ENCODE assay signal across 20 cellular contexts in the genomic region with DNA sequence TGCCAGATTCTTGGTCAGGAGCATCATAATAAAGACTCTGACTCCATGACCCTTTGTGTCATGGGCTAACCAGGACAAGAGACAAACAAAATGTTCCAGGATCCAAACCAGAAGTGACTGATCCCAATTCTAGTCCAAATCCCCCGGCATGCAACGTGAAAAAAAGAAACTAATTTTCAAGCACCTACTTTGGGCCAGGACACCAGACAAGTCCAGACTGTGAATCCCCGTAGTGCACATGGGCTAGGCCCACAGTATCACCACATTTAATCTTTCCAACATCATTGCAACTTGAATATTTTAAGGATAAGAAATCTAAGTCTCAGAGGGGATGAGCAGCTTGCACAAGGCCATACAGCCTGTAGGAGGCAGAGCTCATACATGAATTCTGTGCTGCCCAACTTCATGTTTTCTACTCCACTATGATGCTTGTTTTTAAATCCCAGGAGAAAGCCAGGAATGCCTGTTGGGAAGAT.
DNase-seq lines count a peak whose midpoint lies in the region; ATAC-seq, FAIRE-seq and TF ChIP-seq lines count a peak whose summit lies in the region.
"Had no signal": no experiment of that assay in that cellular context is flagged by ENCODE, and none has a peak within 500 bp of the region (broad histone marks: within the 10 kb centered on the region; RNA-seq: fewer than 3 reads in every experiment).

No MANE protein-coding gene starts in this region.

- 65% methylated on average over 3 of the region's 3 CpGs for WGBS in SK-N-SH (ENCODE audit: low lambda C conversion rate)

- no peaks in the 10 kb centered on the region for H3K36me3 Mint-ChIP-seq in type B pancreatic cell
- H3K36me3 Mint-ChIP-seq: activated naive CD4-positive, alpha-beta T cell treated with anti-CD3 and anti-CD28 coated beads, Interleukin-2, amount 10 ng/mL, durations not matched to agents 7 days and 5 days; stimulated activated effector memory CD8-positive, alpha-beta T cell treated with anti-CD3 and anti-CD28 coated beads, Interleukin-12 subunit alpha, Interleukin-12 subunit beta, amount 100 ng/mL, for 72 hours had no signal

- no peak overlapping the region for H3K4me3 Mint-ChIP-seq in type B pancreatic cell
- H3K4me3 Mint-ChIP-seq: activated naive CD4-positive, alpha-beta T cell treated with anti-CD3 and anti-CD28 coated beads, Interleukin-2, amount 10 ng/mL, durations not matched to agents 7 days and 5 days; stimulated activated effector memory CD8-positive, alpha-beta T cell treated with anti-CD3 and anti-CD28 coated beads, Interleukin-12 subunit alpha, Interleukin-12 subunit beta, amount 100 ng/mL, for 72 hours; T-helper 1 cell treated with Interleukin-12 subunit alpha and Interleukin-12 subunit beta and Interleukin-4 antibody, amounts not matched to agents 30 μg/mL and 1 μg/mL, for 36 hours had no signal

- H3K4me1 Mint-ChIP-seq in type B pancreatic cell (ENCODE audit: unreplicated experiment) = peaks cover 23% of the 10 kb centered on the region
- H3K4me1 Mint-ChIP-seq: activated naive CD4-positive, alpha-beta T cell treated with anti-CD3 and anti-CD28 coated beads, Interleukin-2, amount 10 ng/mL, durations not matched to agents 7 days and 5 days; stimulated activated effector memory CD8-positive, alpha-beta T cell treated with anti-CD3 and anti-CD28 coated beads, Interleukin-12 subunit alpha, Interleukin-12 subunit beta, amount 100 ng/mL, for 72 hours had no signal

- H3K27ac Mint-ChIP-seq in type B pancreatic cell = peak overlapping the region; percentile 39
- H3K27ac Mint-ChIP-seq: activated naive CD4-positive, alpha-beta T cell treated with anti-CD3 and anti-CD28 coated beads, Interleukin-2, amount 10 ng/mL, durations not matched to agents 7 days and 5 days; stimulated activated effector memory CD8-positive, alpha-beta T cell treated with anti-CD3 and anti-CD28 coated beads, Interleukin-12 subunit alpha, Interleukin-12 subunit beta, amount 100 ng/mL, for 72 hours; T-helper 1 cell treated with Interleukin-12 subunit alpha and Interleukin-12 subunit beta and Interleukin-4 antibody, amounts not matched to agents 30 μg/mL and 1 μg/mL, for 36 hours had no signal

- POLR2A ChIA-PET in SK-N-SH (lab: Yijun Ruan, JAX) = interaction anchor here (0.7 to 1.1 kb wide), 4 partner anchors 223 to 379 kb away, joined by 3 to 4 read pairs (median 3); no protein-coding TSS in a partner anchor

- H3K4me1 ChIP-seq in SK-N-SH (ENCODE audit: control insufficient read depth in 1 of 2, insufficient read depth in 2 of 2, low read depth in 1 of 2, low read length in 1 of 2) (peaks cover 0 to 45% of the 10 kb centered on the region in 2 experiments; a peak in 2 of 4 replicates), lower lobe of right lung (peaks cover 7% of the 10 kb centered on the region)
- H3K4me1 ChIP-seq: parathyroid adenoma had no signal

- no peak for TF ChIP-seq EP300 in SK-N-SH (IDR thresholded peaks at IDR 0.05; ENCODE audit: borderline replicate concordance in 1 of 2, low read depth in 1 of 2, low read length in 1 of 2)

- peaks cover 8% of the 10 kb centered on the region for H3K9me3 Mint-ChIP-seq in type B pancreatic cell

- intact Hi-C loops in lower lobe of right lung (cut with DNase I) = no loop called here

- TF ChIP-seq RAD21 in SK-N-SH (IDR thresholded peaks at IDR 0.05; ENCODE audit: low read length) = peak; percentile 58

- H3K9me2 ChIP-seq in SK-N-SH = no peaks in the 10 kb centered on the region

- H2AFZ ChIP-seq in SK-N-SH (ENCODE audit: low read depth) = no peak overlapping the region
- H2AFZ ChIP-seq: parathyroid adenoma had no signal

- FAIRE-seq in HTR-8/SVneo (lab: Jason Lieb, UNC) = no peak
- FAIRE-seq: islet of Langerhans had no signal

- CTCF ChIA-PET in SK-N-SH (lab: Yijun Ruan, JAX) = interaction anchor here (1.0 to 2.5 kb wide), 8 partner anchors 40 to 494 kb away, joined by 3 to 9 read pairs (median 3); no protein-coding TSS in a partner anchor

- peak in 1 of 2 donors; percentile 68 for ATAC-seq in lower lobe of right lung
- ATAC-seq in GM18520 (IDR thresholded peaks at IDR 0.05; ENCODE audit: unreplicated experiment) = no peak
- ATAC-seq: mucosa of descending colon; stimulated activated effector memory CD8-positive, alpha-beta T cell treated with anti-CD3 and anti-CD28 coated beads, Interleukin-12 subunit alpha, Interleukin-12 subunit beta, amount 100 ng/mL, for 72 hours had no signal

- H4K20me1 ChIP-seq in SK-N-SH (ENCODE audit: insufficient read depth) = no peaks in the 10 kb centered on the region

- H3K27me3 ChIP-seq in SK-N-SH (ENCODE audit: insufficient read depth) (no peaks in the 10 kb centered on the region; the same call in 1 of the 2 replicates), lower lobe of right lung (ENCODE audit: low read depth) (peaks cover 5% of the 10 kb centered on the region)
- H3K27me3 ChIP-seq: vagina had no signal

- H3F3A ChIP-seq in SK-N-SH (replicated peaks; ENCODE audit: insufficient read depth) = no peaks in the 10 kb centered on the region

- peak overlapping the region in 1 of 2 experiments; percentile 100; a peak in 2 of 4 replicates for H3K27ac ChIP-seq in SK-N-SH (ENCODE audit: low read depth in 2 of 2, low read length in 1 of 2)
- H3K27ac ChIP-seq in lower lobe of right lung = peak overlapping the region; percentile 46
- H3K27ac ChIP-seq: epithelial cell of prostate, parathyroid adenoma, vagina had no signal

- H3K4me2 ChIP-seq in SK-N-SH = no peak overlapping the region
- H3K4me2 ChIP-seq: smooth muscle cell had no signal

- no peaks in the 10 kb centered on the region for H3K9me3 ChIP-seq in SK-N-SH
- H3K9me3 ChIP-seq in lower lobe of right lung = no peaks in the 10 kb centered on the region
- H3K9me3 ChIP-seq: mucosa of descending colon, vagina had no signal

- H3K36me3 ChIP-seq in SK-N-SH (replicated peaks in 1 of 2; ENCODE audit: control insufficient read depth in 1 of 2, insufficient read depth in 2 of 2, low read length in 1 of 2) (no peaks in the 10 kb centered on the region), lower lobe of right lung (no peaks in the 10 kb centered on the region)
- H3K36me3 ChIP-seq: vagina had no signal

- no peak overlapping the region for H3K4me3 ChIP-seq in SK-N-SH (ENCODE audit: low read depth in 2 of 2, low read length in 1 of 2)
- no peak overlapping the region for H3K4me3 ChIP-seq in lower lobe of right lung
- H3K4me3 ChIP-seq: mucosa of descending colon, smooth muscle cell, vagina had no signal

- DNase-seq in NCI-H82 (lab: John Stamatoyannopoulos, UW) = peak; percentile 5
- DNase-seq in NCI-H82 treated with DMSO at 0.1 percent for 48 hours (lab: John Stamatoyannopoulos, UW; ENCODE audit: unreplicated experiment) = no peak
- DNase-seq in SK-N-SH = no peak
- DNase-seq in lower lobe of right lung = no peak
- DNase-seq in type B pancreatic cell (ENCODE audit: extremely low spot score, unreplicated experiment) = no peak
- DNase-seq in HTR-8/SVneo (ENCODE audit: insufficient read length, low spot score) = no peak
- DNase-seq in OCI-M1 (lab: John Stamatoyannopoulos, UW) = no peak
- DNase-seq: activated CD8-positive, alpha-beta memory T cell treated with anti-CD3 and anti-CD28 coated beads, Interleukin-2, amount 50 U/mL, for 4 hours; activated naive CD4-positive, alpha-beta T cell treated with anti-CD3 and anti-CD28 coated beads, Interleukin-2, amount 10 ng/mL, durations not matched to agents 7 days and 5 days; cortex of kidney; NCI-H1930 had no signal

- H3K9ac ChIP-seq in SK-N-SH = no peak overlapping the region
- H3K9ac ChIP-seq: parathyroid adenoma had no signal

- H3K27me3 Mint-ChIP-seq in type B pancreatic cell = peaks cover 11% of the 10 kb centered on the region
- H3K27me3 Mint-ChIP-seq: activated naive CD4-positive, alpha-beta T cell treated with anti-CD3 and anti-CD28 coated beads, Interleukin-2, amount 10 ng/mL, durations not matched to agents 7 days and 5 days had no signal

- no peaks in the 10 kb centered on the region for H3K79me2 ChIP-seq in SK-N-SH (ENCODE audit: insufficient read depth)
- H3K79me2 ChIP-seq: parathyroid adenoma had no signal

- TF ChIP-seq CTCF in SK-N-SH (IDR thresholded peaks at IDR 0.05) (0 out of 2 replicates have a peak, but pooled peaks have one; percentile 6), lower lobe of right lung (IDR thresholded peaks at IDR 0.05) (peak; percentile 33), type B pancreatic cell (conservative IDR thresholded peaks at IDR 0.05) (peak; percentile 45)

TF ChIP-seq in SK-N-SH, 30 proteins besides CTCF, POLR2A, EP300 and RAD21 (continues in another document):
- TF ChIP-seq MAX (IDR thresholded peaks at IDR 0.05; ENCODE audit: low read depth) = no peak
- no peak for TF ChIP-seq JUND (IDR thresholded peaks at IDR 0.05)
- no peak for TF ChIP-seq TCF12 (IDR thresholded peaks at IDR 0.05)
- TF ChIP-seq MXI1 (IDR thresholded peaks at IDR 0.05; ENCODE audit: low read depth, low read length) = no peak
- no peak for TF ChIP-seq GABPA (IDR thresholded peaks at IDR 0.05; ENCODE audit: low read depth)
- TF ChIP-seq, protein P1, sequence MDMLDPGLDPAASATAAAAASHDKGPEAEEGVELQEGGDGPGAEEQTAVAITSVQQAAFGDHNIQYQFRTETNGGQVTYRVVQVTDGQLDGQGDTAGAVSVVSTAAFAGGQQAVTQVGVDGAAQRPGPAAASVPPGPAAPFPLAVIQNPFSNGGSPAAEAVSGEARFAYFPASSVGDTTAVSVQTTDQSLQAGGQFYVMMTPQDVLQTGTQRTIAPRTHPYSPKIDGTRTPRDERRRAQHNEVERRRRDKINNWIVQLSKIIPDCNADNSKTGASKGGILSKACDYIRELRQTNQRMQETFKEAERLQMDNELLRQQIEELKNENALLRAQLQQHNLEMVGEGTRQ (IDR thresholded peaks at IDR 0.05; ENCODE audit: borderline replicate concordance, low read depth, low read length) = no peak
- no peak for TF ChIP-seq NFIC (IDR thresholded peaks at IDR 0.05; ENCODE audit: borderline replicate concordance)
- no peak for TF ChIP-seq CHD2 (IDR thresholded peaks at IDR 0.05; ENCODE audit: low read length, partially characterized antibody)
- no peak for TF ChIP-seq ELF1 (IDR thresholded peaks at IDR 0.05)
- TF ChIP-seq FOXJ3 (CRISPR knock-in tag; IDR thresholded peaks at IDR 0.05) = no peak
- TF ChIP-seq, protein P2, sequence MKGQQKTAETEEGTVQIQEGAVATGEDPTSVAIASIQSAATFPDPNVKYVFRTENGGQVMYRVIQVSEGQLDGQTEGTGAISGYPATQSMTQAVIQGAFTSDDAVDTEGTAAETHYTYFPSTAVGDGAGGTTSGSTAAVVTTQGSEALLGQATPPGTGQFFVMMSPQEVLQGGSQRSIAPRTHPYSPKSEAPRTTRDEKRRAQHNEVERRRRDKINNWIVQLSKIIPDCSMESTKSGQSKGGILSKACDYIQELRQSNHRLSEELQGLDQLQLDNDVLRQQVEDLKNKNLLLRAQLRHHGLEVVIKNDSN (IDR thresholded peaks at IDR 0.05; ENCODE audit: borderline replicate concordance, low read depth) = no peak
